ENCODE assay signal across 16 cellular contexts in genomic region chr14:93017898-93018297, GRCh38.
DNase-seq lines count a peak whose midpoint lies in the region; ATAC-seq and TF ChIP-seq lines count a peak whose summit lies in the region.
"Had no signal": no experiment of that assay in that cellular context is flagged by ENCODE, and none has a peak within 500 bp of the region (broad histone marks: within the 10 kb centered on the region; RNA-seq: fewer than 3 reads in every experiment).

No MANE protein-coding gene starts in this region.

- peaks cover 12% of the 10 kb centered on the region for H3K4me1 Mint-ChIP-seq in HFFc6 (ENCODE audit: low read depth)
- H3K4me1 Mint-ChIP-seq in central memory CD8-positive, alpha-beta T cell: peaks cover 56% of the 10 kb centered on the region

- H3K4me3 ChIP-seq in liver (ENCODE audit: low read depth in 1 of 3, low read length in 3 of 3) (no peak overlapping the region), skeletal muscle tissue (ENCODE audit: low read length in 3 of 3) (no peak overlapping the region)
- H3K4me3 ChIP-seq: tibial artery had no signal

- H3K27me3 Mint-ChIP-seq in HFFc6 (ENCODE audit: insufficient read depth): peaks cover 2% of the 10 kb centered on the region
- no peaks in the 10 kb centered on the region for H3K27me3 Mint-ChIP-seq in central memory CD8-positive, alpha-beta T cell
- H3K27me3 Mint-ChIP-seq: naive B cell, T-helper 17 cell had no signal

- no peak overlapping the region for H3K4me3 Mint-ChIP-seq in HFFc6
- H3K4me3 Mint-ChIP-seq in central memory CD8-positive, alpha-beta T cell: no peak overlapping the region
- H3K4me3 Mint-ChIP-seq: naive B cell, T-helper 17 cell had no signal

- no peaks in the 10 kb centered on the region for H3K9me3 ChIP-seq in liver (ENCODE audit: control insufficient read depth in 4 of 4, low read length in 3 of 4)
- no peaks in the 10 kb centered on the region for H3K9me3 ChIP-seq in skeletal muscle tissue (ENCODE audit: control insufficient read depth in 3 of 3, low read length in 3 of 3)
- H3K9me3 ChIP-seq: tibial artery had no signal

- H3K27ac Mint-ChIP-seq in HFFc6: peak overlapping the region; percentile 28; the same call in 1 of the 2 replicates
- peak overlapping the region; percentile 50 for H3K27ac Mint-ChIP-seq in central memory CD8-positive, alpha-beta T cell (ENCODE audit: low read depth)
- H3K27ac Mint-ChIP-seq: T-helper 17 cell had no signal

- ATAC-seq in central memory CD8-positive, alpha-beta T cell (replicated peaks; ENCODE audit: extremely low read depth, poor library complexity, severe bottlenecking): no peak
- no peak for ATAC-seq in HG03521 (IDR thresholded peaks at IDR 0.05; ENCODE audit: unreplicated experiment)
- ATAC-seq: activated CD4-positive, CD25-positive, alpha-beta regulatory T cell treated with anti-CD3 and anti-CD28 coated beads, Interleukin-2, amount 50 U/mL, for 24 hours; HCT116; T-helper 17 cell had no signal

- TF ChIP-seq RAD21 in liver (IDR thresholded peaks at IDR 0.05): no peak

- no peak for DNase-seq in HFFc6
- no peak for DNase-seq in central memory CD8-positive, alpha-beta T cell (ENCODE audit: low spot score in 2 of 2)
- no peak for DNase-seq in NCI-H2081 treated with DMSO at 0.1 percent for 48 hours (lab: John Stamatoyannopoulos, UW)
- DNase-seq in Ammon's horn (ENCODE audit: low spot score): no peak
- no peak for DNase-seq in AG08396 (ENCODE audit: low spot score)
- DNase-seq: activated naive CD4-positive, alpha-beta T cell; effector CD4-positive, alpha-beta T cell; naive B cell; NCI-H510A; T-helper 17 cell; tibial artery had no signal

- H3K4me1 ChIP-seq in liver (ENCODE audit: control insufficient read depth in 4 of 4, insufficient read depth in 4 of 4, low read length in 3 of 4): peaks cover 17 to 47% (median 30%) of the 10 kb centered on the region in 4 donors
- peaks cover 34 to 57% (median 51%) of the 10 kb centered on the region in 3 donors for H3K4me1 ChIP-seq in skeletal muscle tissue (ENCODE audit: control insufficient read depth in 3 of 3, insufficient read depth in 3 of 3, low read length in 3 of 3)

- WGBS in liver: 78% methylated on average over 10 of the region's 10 CpGs

- TF ChIP-seq CTCF in HFFc6 (IDR thresholded peaks at IDR 0.05): no peak
- TF ChIP-seq CTCF in liver (IDR thresholded peaks at IDR 0.05; ENCODE audit: low read depth, low read length, missing input control): no peak

- H3K9me3 Mint-ChIP-seq in HFFc6: no peaks in the 10 kb centered on the region
- no peaks in the 10 kb centered on the region for H3K9me3 Mint-ChIP-seq in central memory CD8-positive, alpha-beta T cell

- H3K9ac ChIP-seq in liver (ENCODE audit: low read depth in 1 of 2, low read length in 2 of 2): no peak overlapping the region
- H3K9ac ChIP-seq in skeletal muscle tissue (ENCODE audit: low read depth in 1 of 3, low read length in 3 of 3): peak overlapping the region in 1 of 3 donors; percentile 45

- H3K36me3 ChIP-seq in liver (ENCODE audit: control insufficient read depth in 4 of 4, insufficient read depth in 3 of 4, low read depth in 1 of 4, low read length in 3 of 4) (peaks cover 0 to 4% (median 0%) of the 10 kb centered on the region in 4 donors), skeletal muscle tissue (ENCODE audit: control insufficient read depth in 3 of 3, insufficient read depth in 3 of 3, low read length in 3 of 3) (no peaks in the 10 kb centered on the region)

- H3K36me3 Mint-ChIP-seq in HFFc6 (ENCODE audit: low read depth): no peaks in the 10 kb centered on the region
- peaks cover 9% of the 10 kb centered on the region for H3K36me3 Mint-ChIP-seq in central memory CD8-positive, alpha-beta T cell (ENCODE audit: insufficient read depth)
- H3K36me3 Mint-ChIP-seq: naive B cell had no signal

- H3K27me3 ChIP-seq in liver (ENCODE audit: control insufficient read depth in 4 of 4, insufficient read depth in 4 of 4, low read length in 3 of 4) (no peaks in the 10 kb centered on the region), skeletal muscle tissue (ENCODE audit: control insufficient read depth in 3 of 3, insufficient read depth in 3 of 3, low read length in 3 of 3) (no peaks in the 10 kb centered on the region)
- H3K27me3 ChIP-seq: tibial artery had no signal

- H3K27ac ChIP-seq in liver (ENCODE audit: low read depth in 1 of 2, low read length in 2 of 2): peak overlapping the region; percentile 52 to 60
- peak overlapping the region; percentile 70 for H3K27ac ChIP-seq in skeletal muscle tissue (ENCODE audit: low read depth, low read length)
- H3K27ac ChIP-seq: tibial artery had no signal

TF ChIP-seq in liver, 16 proteins besides CTCF, POLR2A, EP300 and RAD21:
- TF ChIP-seq NR2F2 (IDR thresholded peaks at IDR 0.05) (no peak), YY1 (IDR thresholded peaks at IDR 0.05) (no peak)
